ENCODE assay signal across 19 cellular contexts in the genomic region with DNA sequence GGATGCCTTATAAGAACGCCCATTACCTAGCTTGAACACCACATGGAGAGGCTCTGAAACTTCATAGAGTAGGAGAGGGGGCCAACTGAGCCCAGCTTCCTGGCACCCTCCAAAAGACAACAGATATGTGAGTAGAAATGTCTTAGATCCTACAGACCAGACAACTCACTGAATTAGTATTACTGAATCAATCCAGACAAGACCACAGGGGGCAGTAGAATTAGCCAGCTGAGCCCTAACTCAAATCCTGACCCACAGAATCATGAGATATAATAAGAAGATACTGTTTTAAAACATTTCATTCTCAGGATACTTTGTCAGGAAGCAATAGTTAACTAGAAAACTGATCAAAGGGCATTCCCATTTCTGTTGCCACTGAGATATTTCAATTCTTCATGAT. TPM values are rescaled to one million over a fixed set of nuclear protein-coding genes. Genes with fewer than 3 reads are reported as not detected.
A peak's percentile ranks its signal among the peaks of the same experiment; 100 is the strongest.
DNase-seq lines count a peak whose midpoint lies in the region; ATAC-seq and TF ChIP-seq lines count a peak whose summit lies in the region.
"Had no signal": no experiment of that assay in that cellular context is flagged by ENCODE, and none has a peak within 500 bp of the region (broad histone marks: within the 10 kb centered on the region; RNA-seq: fewer than 3 reads in every experiment).

No MANE protein-coding gene starts in this region.

- POLR2A ChIA-PET in MCF 10A (lab: Yijun Ruan, JAX) (interaction anchor here (1.3 kb wide), 1 partner anchor 46 kb away, joined by 3 read pairs; a partner anchor contains a TSS), HEK293T (lab: Yijun Ruan, JAX) (no interaction called here)

- ATAC-seq in activated naive CD4-positive, alpha-beta T cell treated with anti-CD3 and anti-CD28 coated beads, Interleukin-2, amount 50 U/mL, for 72 hours: no peak
- ATAC-seq: activated T-cell treated with anti-CD3 and anti-CD28 coated beads, Interleukin-2, amount 50 U/mL, for 72 hours; stimulated activated naive B cell treated with anti-CD40 and anti-IgM and Interleukin-4, amounts not matched to agents 10 μg/mL and 1 μg/mL and 100 μg/mL, for 72 hours had no signal

- CTCF ChIA-PET in MCF 10A (lab: Yijun Ruan, JAX) (interaction anchor here (0.5 to 1.2 kb wide), 3 partner anchors 24 to 138 kb away, joined by 3 to 4 read pairs (median 3); no protein-coding TSS in a partner anchor), HEK293T (lab: Yijun Ruan, JAX) (no interaction called here)

- no peaks in the 10 kb centered on the region for H3K27me3 Mint-ChIP-seq in MCF 10A (ENCODE audit: insufficient read depth, unreplicated experiment)
- H3K27me3 Mint-ChIP-seq in type B pancreatic cell: no peaks in the 10 kb centered on the region

- H3K36me3 ChIP-seq in breast epithelium: no peaks in the 10 kb centered on the region
- H3K36me3 ChIP-seq: neutrophil had no signal

- peaks cover 4 to 5% of the 10 kb centered on the region in 2 donors for H3K9me3 ChIP-seq in breast epithelium
- H3K9me3 ChIP-seq: neutrophil had no signal

- H3K27ac Mint-ChIP-seq in MCF 10A (ENCODE audit: low read depth, unreplicated experiment) (no peak overlapping the region), type B pancreatic cell (no peak overlapping the region)
- no peak overlapping the region for H3K27ac Mint-ChIP-seq in activated naive CD4-positive, alpha-beta T cell treated with anti-CD3 and anti-CD28 coated beads, Interleukin-2, amount 50 U/mL, for 72 hours
- H3K27ac Mint-ChIP-seq: activated T-cell treated with anti-CD3 and anti-CD28 coated beads, Interleukin-2, amount 50 U/mL, for 72 hours; stimulated activated naive B cell treated with anti-CD40 and anti-IgM and Interleukin-4, amounts not matched to agents 10 μg/mL and 1 μg/mL and 100 μg/mL, for 72 hours had no signal

- H3K4me3 Mint-ChIP-seq in MCF 10A (ENCODE audit: unreplicated experiment) (no peak overlapping the region), type B pancreatic cell (no peak overlapping the region)
- H3K4me3 Mint-ChIP-seq: activated T-cell treated with anti-CD3 and anti-CD28 coated beads, Interleukin-2, amount 50 U/mL, for 72 hours; stimulated activated naive B cell treated with anti-CD40 and anti-IgM and Interleukin-4, amounts not matched to agents 10 μg/mL and 1 μg/mL and 100 μg/mL, for 72 hours had no signal

- H3K27ac ChIP-seq in breast epithelium: no peak overlapping the region
- H3K27ac ChIP-seq: HL-60, neutrophil had no signal

- no TSS peak for BruUV-seq in MCF 10A (replicated peaks; lab: Mats Ljungman, UMichigan)

- H3K4me1 Mint-ChIP-seq in MCF 10A (ENCODE audit: insufficient read depth, unreplicated experiment) (no peaks in the 10 kb centered on the region), type B pancreatic cell (ENCODE audit: unreplicated experiment) (no peaks in the 10 kb centered on the region)
- H3K4me1 Mint-ChIP-seq: stimulated activated naive B cell treated with anti-CD40 and anti-IgM and Interleukin-4, amounts not matched to agents 10 μg/mL and 1 μg/mL and 100 μg/mL, for 72 hours had no signal

- H3K9me3 Mint-ChIP-seq in MCF 10A (ENCODE audit: unreplicated experiment) (no peaks in the 10 kb centered on the region), type B pancreatic cell (no peaks in the 10 kb centered on the region)
- H3K9me3 Mint-ChIP-seq in activated naive CD4-positive, alpha-beta T cell treated with anti-CD3 and anti-CD28 coated beads, Interleukin-2, amount 50 U/mL, for 72 hours: peaks cover 3 to 4% of the 10 kb centered on the region in 2 donors

- H3K4me3 ChIP-seq in breast epithelium (no peak overlapping the region), epithelial cell of proximal tubule (ENCODE audit: low read depth, low read length) (no peak overlapping the region)

- H3K27me3 ChIP-seq in breast epithelium: no peaks in the 10 kb centered on the region
- H3K27me3 ChIP-seq: neutrophil had no signal

- intact Hi-C loops in MCF 10A (cut with micrococcal nuclease): no loop called here
- intact Hi-C loops in breast epithelium (cut with DNase I; ENCODE audit: low total_unique reads): no loop called here

- DNase-seq in MCF 10A (ENCODE audit: unreplicated experiment) (peak; percentile 23), breast epithelium (ENCODE audit: low spot score in 2 of 2) (no peak), OCI-M1 (lab: John Stamatoyannopoulos, UW) (peak; percentile 42), epithelial cell of proximal tubule (ENCODE audit: low read depth) (no peak), type B pancreatic cell (ENCODE audit: extremely low spot score, unreplicated experiment) (no peak), HEK293T (ENCODE audit: extremely low spot score) (no peak), NCI-H1417 (lab: John Stamatoyannopoulos, UW) (no peak)
- DNase-seq in activated naive CD4-positive, alpha-beta T cell treated with anti-CD3 and anti-CD28 coated beads, Interleukin-2, amount 50 U/mL, for 72 hours (ENCODE audit: low spot score in 2 of 2): no peak
- DNase-seq: activated CD4-positive, alpha-beta T cell treated with anti-CD3 and anti-CD28 coated beads, Interleukin-2, amount 50 U/mL, for 4 hours; activated T-cell treated with anti-CD3 and anti-CD28 coated beads, Interleukin-2, amount 50 U/mL, for 72 hours; amygdala; HCEC 1CT; mesenchymal stem cell; NCI-H187 treated with DMSO at 0.1 percent for 48 hours; NCI-H526 treated with DMSO at 0.1 percent for 48 hours; stimulated activated naive B cell treated with anti-CD40 and anti-IgM and Interleukin-4, amounts not matched to agents 10 μg/mL and 1 μg/mL and 100 μg/mL, for 72 hours; T-helper 9 cell had no signal

- no peak for TF ChIP-seq POLR2A in breast epithelium (IDR thresholded peaks at IDR 0.05)

- peak; percentile 29 for TF ChIP-seq CTCF in MCF 10A (IDR thresholded peaks at IDR 0.05; ENCODE audit: unreplicated experiment)
- TF ChIP-seq CTCF in breast epithelium (IDR thresholded peaks at IDR 0.05): no peak
- TF ChIP-seq CTCF in epithelial cell of proximal tubule (conservative IDR thresholded peaks at IDR 0.05; ENCODE audit: low read depth, low read length): peak; percentile 47
- TF ChIP-seq CTCF in type B pancreatic cell (conservative IDR thresholded peaks at IDR 0.05): peak; percentile 30

- no peaks in the 10 kb centered on the region for H3K4me1 ChIP-seq in breast epithelium

- H3K36me3 Mint-ChIP-seq in MCF 10A (ENCODE audit: insufficient read depth, unreplicated experiment): no peaks in the 10 kb centered on the region
- no peaks in the 10 kb centered on the region for H3K36me3 Mint-ChIP-seq in type B pancreatic cell
- no peaks in the 10 kb centered on the region for H3K36me3 Mint-ChIP-seq in activated naive CD4-positive, alpha-beta T cell treated with anti-CD3 and anti-CD28 coated beads, Interleukin-2, amount 50 U/mL, for 72 hours

TF ChIP-seq in HEK293T, 16 proteins besides CTCF, POLR2A, EP300 and RAD21:
- TF ChIP-seq ZNF384 (IDR thresholded peaks at IDR 0.05) (no peak), FOXA1 (IDR thresholded peaks at IDR 0.05) (no peak), CTBP1 (IDR thresholded peaks at IDR 0.05; ENCODE audit: borderline replicate concordance) (no peak), SUZ12 (IDR thresholded peaks at IDR 0.05) (no peak), BHLHE40 (IDR thresholded peaks at IDR 0.05; ENCODE audit: borderline replicate concordance) (no peak), HDGF (IDR thresholded peaks at IDR 0.05; ENCODE audit: borderline replicate concordance) (no peak), ELF4 (IDR thresholded peaks at IDR 0.05) (no peak), ARNT (IDR thresholded peaks at IDR 0.05) (no peak), FOXM1 (IDR thresholded peaks at IDR 0.05; ENCODE audit: borderline replicate concordance) (no peak), NFRKB (IDR thresholded peaks at IDR 0.05) (no peak), LEF1 (IDR thresholded peaks at IDR 0.05; ENCODE audit: borderline replicate concordance) (no peak), TARDBP (IDR thresholded peaks at IDR 0.05) (no peak), SP1 (IDR thresholded peaks at IDR 0.05) (no peak), FOXK2 (IDR thresholded peaks at IDR 0.05) (no peak), L3MBTL2 (conservative IDR thresholded peaks at IDR 0.05) (no peak)
- TF ChIP-seq, protein P1, sequence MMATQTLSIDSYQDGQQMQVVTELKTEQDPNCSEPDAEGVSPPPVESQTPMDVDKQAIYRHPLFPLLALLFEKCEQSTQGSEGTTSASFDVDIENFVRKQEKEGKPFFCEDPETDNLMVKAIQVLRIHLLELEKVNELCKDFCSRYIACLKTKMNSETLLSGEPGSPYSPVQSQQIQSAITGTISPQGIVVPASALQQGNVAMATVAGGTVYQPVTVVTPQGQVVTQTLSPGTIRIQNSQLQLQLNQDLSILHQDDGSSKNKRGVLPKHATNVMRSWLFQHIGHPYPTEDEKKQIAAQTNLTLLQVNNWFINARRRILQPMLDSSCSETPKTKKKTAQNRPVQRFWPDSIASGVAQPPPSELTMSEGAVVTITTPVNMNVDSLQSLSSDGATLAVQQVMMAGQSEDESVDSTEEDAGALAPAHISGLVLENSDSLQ (IDR thresholded peaks at IDR 0.05): no peak

RNA-seq across cellular contexts. Expression of a gene that starts 45.8 kb away (rescaled TPM):
- total RNA-seq in MCF 10A (2022): 23.2 and 25.3 TPM in 2 replicates
- 10 to 100 TPM; 31.5 to 75.7 (median 54.7) TPM for total RNA-seq in breast epithelium
- 2.3 and 4.0 TPM in 2 replicates for total RNA-seq in epithelial cell of proximal tubule
- total RNA-seq in type B pancreatic cell (ENCODE audit: low replicate concordance): 44.6 and 53.7 TPM in 2 replicates
- total RNA-seq in activated naive CD4-positive, alpha-beta T cell treated with anti-CD3 and anti-CD28 coated beads, Interleukin-2, amount 50 U/mL, for 72 hours: 1 to 10 TPM; 2.2 to 2.3 TPM

Comparison
In these comparisons a context has a peak if more than half of its experiments do, and no peak if none do; other contexts are left out.
1. DNase-seq: peak in MCF 10A (single experiment) and OCI-M1 (single experiment); none in breast epithelium (0 of 2), epithelial cell of proximal tubule (single experiment), type B pancreatic cell (single experiment), HEK293T (single experiment), activated naive CD4-positive, alpha-beta T cell treated with anti-CD3 and anti-CD28 coated beads, Interleukin-2, amount 50 U/mL, for 72 hours (0 of 2) and NCI-H1417 (0 of 3).
2. CTCF ChIP-seq: peak in MCF 10A (single experiment), epithelial cell of proximal tubule (single experiment) and type B pancreatic cell (single experiment); none in breast epithelium (0 of 3).